ENCODE assay signal across 10 cellular contexts in genomic region chr3:58271901-58272501, GRCh38. TPM values are rescaled to one million over a fixed set of nuclear protein-coding genes. Genes with fewer than 3 reads are reported as not detected.
A peak's percentile ranks its signal among the peaks of the same experiment; 100 is the strongest.
DNase-seq lines count a peak whose midpoint lies in the region; ATAC-seq and TF ChIP-seq lines count a peak whose summit lies in the region.
"Had no signal": no experiment of that assay in that cellular context is flagged by ENCODE, and none has a peak within 500 bp of the region (broad histone marks: within the 10 kb centered on the region; RNA-seq: fewer than 3 reads in every experiment).

No MANE protein-coding gene starts in this region.

- TF ChIP-seq CTCF in fibroblast of the aortic adventitia (IDR thresholded peaks at IDR 0.05; ENCODE audit: insufficient read depth, low read length) (no peak), thoracic aorta (IDR thresholded peaks at IDR 0.05) (no peak)

- ATAC-seq in thoracic aorta (ENCODE audit: insufficient number of reproducible peaks, low FRiP score, low read depth) (peak; percentile 69), GM18909 (IDR thresholded peaks at IDR 0.05; ENCODE audit: poor library complexity, unreplicated experiment) (no peak), GM21723 (IDR thresholded peaks at IDR 0.05; ENCODE audit: unreplicated experiment) (no peak)

- peak overlapping the region in 1 of 2 donors; percentile 47 for H3K27ac ChIP-seq in thoracic aorta
- H3K27ac ChIP-seq: vagina, VCaP had no signal

- no peaks in the 10 kb centered on the region for H3K9me3 Mint-ChIP-seq in activated naive CD4-positive, alpha-beta T cell treated with anti-CD3 and anti-CD28 coated beads for 36 hours

- no peaks in the 10 kb centered on the region for H3K27me3 Mint-ChIP-seq in activated naive CD4-positive, alpha-beta T cell treated with anti-CD3 and anti-CD28 coated beads for 36 hours (ENCODE audit: low read depth)

- H3K4me1 ChIP-seq in thoracic aorta (ENCODE audit: control insufficient read depth in 1 of 2, low read depth in 2 of 2) = peaks cover 0 to 10% of the 10 kb centered on the region in 2 donors

- no peak overlapping the region for H3K4me3 Mint-ChIP-seq in activated naive CD4-positive, alpha-beta T cell treated with anti-CD3 and anti-CD28 coated beads for 36 hours

- H3K36me3 Mint-ChIP-seq in activated naive CD4-positive, alpha-beta T cell treated with anti-CD3 and anti-CD28 coated beads for 36 hours (ENCODE audit: low read depth) = peaks cover 10% of the 10 kb centered on the region

- CTCF ChIA-PET in activated naive CD4-positive, alpha-beta T cell treated with anti-CD3 and anti-CD28 coated beads for 36 hours (lab: Charles Lee) = interaction anchor here (0.6 to 1.6 kb wide), 2 partner anchors 34 to 1456 kb away, joined by 5 to 8 read pairs; partner anchors contain the start of genes HTD2 and RPP14

- intact Hi-C loops in activated naive CD4-positive, alpha-beta T cell treated with anti-CD3 and anti-CD28 coated beads for 36 hours (cut with micrococcal nuclease) = no loop called here

- H3K27ac Mint-ChIP-seq in activated naive CD4-positive, alpha-beta T cell treated with anti-CD3 and anti-CD28 coated beads for 36 hours = no peak overlapping the region

- DNase-seq in activated naive CD4-positive, alpha-beta T cell treated with anti-CD3 and anti-CD28 coated beads for 36 hours = peak; percentile 20
- no peak for DNase-seq in activated naive CD4-positive, alpha-beta T cell treated with Interleukin-2 at 50 U/mL for 16 hours
- DNase-seq in SW 1271 (lab: John Stamatoyannopoulos, UW) = peak; percentile 26 to 79
- DNase-seq in fibroblast of the aortic adventitia (ENCODE audit: low read depth) = peak; percentile 91
- DNase-seq in thoracic aorta (ENCODE audit: low spot score) = no peak
- DNase-seq in nucleus accumbens (lab: John Stamatoyannopoulos, UW) = no peak

- peaks cover 8% of the 10 kb centered on the region for H3K36me3 ChIP-seq in thoracic aorta

- H3K9me3 ChIP-seq in thoracic aorta = no peaks in the 10 kb centered on the region
- H3K9me3 ChIP-seq: vagina had no signal

- peaks cover 8% of the 10 kb centered on the region for H3K4me1 Mint-ChIP-seq in activated naive CD4-positive, alpha-beta T cell treated with anti-CD3 and anti-CD28 coated beads for 36 hours (ENCODE audit: low read depth)

- no peak overlapping the region for H3K4me3 ChIP-seq in fibroblast of the aortic adventitia (ENCODE audit: low read depth, low read length)
- no peak overlapping the region for H3K4me3 ChIP-seq in thoracic aorta
- H3K4me3 ChIP-seq: vagina had no signal

- H3K27me3 ChIP-seq in thoracic aorta (replicated peaks; ENCODE audit: insufficient read depth) = no peaks in the 10 kb centered on the region
- H3K27me3 ChIP-seq: vagina had no signal

RNA-seq across cellular contexts. Expression of gene RPP14, which starts 34.0 kb away (rescaled TPM):
- 10 to 100 TPM; 12.1 to 14.4 TPM for total RNA-seq in activated naive CD4-positive, alpha-beta T cell treated with anti-CD3 and anti-CD28 coated beads for 36 hours
- total RNA-seq in fibroblast of the aortic adventitia (ENCODE audit: low replicate concordance) (10.8 and 19.0 TPM in 2 replicates), thoracic aorta (10 to 100 TPM in 1 of 2 donors, 1 to 10 TPM in 1; 5.0 to 10.1 TPM)

RNA-seq across cellular contexts. Expression of gene HTD2, which starts 34.3 kb away (rescaled TPM):
- 1 to 10 TPM; 6.9 to 8.1 TPM for total RNA-seq in activated naive CD4-positive, alpha-beta T cell treated with anti-CD3 and anti-CD28 coated beads for 36 hours
- total RNA-seq in fibroblast of the aortic adventitia (ENCODE audit: low replicate concordance) (8.5 and 9.9 TPM in 2 replicates), thoracic aorta (10 to 100 TPM in 1 of 2 donors, not detected in 1; 13.9 TPM)

RNA-seq across cellular contexts. Expression of gene ABHD6, which starts 34.4 kb away (rescaled TPM):
- 1 to 10 TPM; 1.1 to 1.6 TPM for total RNA-seq in activated naive CD4-positive, alpha-beta T cell treated with anti-CD3 and anti-CD28 coated beads for 36 hours
- total RNA-seq in fibroblast of the aortic adventitia (ENCODE audit: low replicate concordance) (5.5 and 14.0 TPM in 2 replicates), thoracic aorta (10 to 100 TPM in 1 of 2 donors, 1 to 10 TPM in 1; 6.1 to 10.6 TPM)

Comparison
In these comparisons a context has a peak if more than half of its experiments do, and no peak if none do; other contexts are left out.
1. DNase-seq: peak in activated naive CD4-positive, alpha-beta T cell treated with anti-CD3 and anti-CD28 coated beads for 36 hours (single experiment), SW 1271 (2 of 2) and fibroblast of the aortic adventitia (single experiment); none in activated naive CD4-positive, alpha-beta T cell treated with Interleukin-2 at 50 U/mL for 16 hours (single experiment), thoracic aorta (single experiment) and nucleus accumbens (0 of 56).